Comparison of ENCODE assay signal across 24 cellular contexts in the genomic region with DNA sequence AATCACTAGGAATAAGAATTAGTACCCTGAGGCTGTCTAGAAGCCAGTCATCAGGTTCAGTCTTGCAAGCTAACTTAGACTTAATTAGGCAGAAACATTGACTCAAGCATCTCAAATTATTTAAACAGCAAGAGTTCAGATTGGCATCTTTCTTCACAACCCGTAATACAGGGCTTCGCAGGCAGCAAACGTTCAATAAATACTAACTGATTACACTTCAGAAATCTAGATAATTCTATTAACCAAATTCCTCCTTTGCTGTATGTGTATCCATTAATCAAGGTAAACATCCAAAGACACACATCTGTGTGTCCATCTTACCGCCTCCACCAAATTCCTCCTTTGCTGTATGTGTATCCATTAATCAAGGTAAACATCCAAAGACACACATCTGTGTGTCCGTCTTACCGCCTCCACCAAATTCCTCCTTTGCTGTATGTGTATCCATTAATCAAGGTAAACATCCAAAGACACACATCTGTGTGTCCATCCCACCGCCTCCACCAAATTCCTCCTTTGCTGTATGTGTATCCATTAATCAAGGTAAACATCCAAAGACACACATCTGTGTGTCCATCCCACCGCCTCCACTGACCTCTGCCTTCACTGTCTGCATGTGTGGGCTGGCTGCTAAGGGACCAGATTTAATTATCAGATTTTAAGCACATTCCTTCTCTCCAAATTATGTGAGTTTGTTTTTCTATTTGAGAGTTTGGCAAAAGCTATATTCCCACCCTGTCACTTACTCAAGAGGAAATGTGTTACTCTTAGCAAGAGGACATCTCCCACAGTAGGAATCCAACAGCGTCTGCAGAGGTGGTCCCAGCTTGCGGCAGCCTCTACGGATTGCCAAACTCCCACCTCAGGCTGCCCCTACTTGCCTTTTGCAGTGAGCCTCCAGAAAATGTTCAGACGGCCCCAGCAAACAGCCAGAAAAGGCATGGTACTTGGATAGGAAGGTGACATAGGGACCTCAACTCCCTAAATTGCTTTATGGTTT.
DNase-seq lines count a peak whose midpoint lies in the region; ATAC-seq, FAIRE-seq and TF ChIP-seq lines count a peak whose summit lies in the region.
"Had no signal": no experiment of that assay in that cellular context is flagged by ENCODE, and none has a peak within 500 bp of the region (broad histone marks: within the 10 kb centered on the region; RNA-seq: fewer than 3 reads in every experiment).

No MANE protein-coding gene starts in this region.

- peaks cover 9% of the 10 kb centered on the region for H3K36me3 Mint-ChIP-seq in WTC11
- H3K36me3 Mint-ChIP-seq: CD4-positive, CD25-positive, alpha-beta regulatory T cell; CD8-positive, alpha-beta T cell had no signal

- no peak for TF ChIP-seq EP300 in ovary (IDR thresholded peaks at IDR 0.05)

- dilution Hi-C loops in keratinocyte (cut with MboI; ENCODE audit: extremely low pct_ligation_motif_present, low sequenced_read_pairs): no loop called here

- H3K4me3 Mint-ChIP-seq in WTC11: no peak overlapping the region
- H3K4me3 Mint-ChIP-seq: B cell; CD4-positive, CD25-positive, alpha-beta regulatory T cell; CD8-positive, alpha-beta T cell; HFFc6 had no signal

- POLR2A ChIA-PET in WTC11 (lab: Charles Lee): no interaction called here

- H3K27ac ChIP-seq in keratinocyte (ENCODE audit: control insufficient read depth, insufficient read depth, low read length) (no peak overlapping the region), ovary (no peak overlapping the region)
- H3K27ac ChIP-seq: BLaER1, C4-2B had no signal

- DNase-seq in WTC11 (ENCODE audit: low spot score): no peak
- DNase-seq in keratinocyte (ENCODE audit: low read depth, low spot score): no peak
- DNase-seq in urothelium cell line (ENCODE audit: low spot score): no peak
- no peak for DNase-seq in ovary
- no peak for DNase-seq in left cardiac atrium
- no peak for DNase-seq in NCI-H128 (lab: John Stamatoyannopoulos, UW; ENCODE audit: unreplicated experiment)
- DNase-seq: CD4-positive, CD25-positive, alpha-beta regulatory T cell; CD8-positive, alpha-beta T cell; DMS 273 treated with DMSO at 0.1 percent for 48 hours; DMS79; EL; GDM1; GOT3; HFFc6 had no signal

- no peak overlapping the region for H2AFZ ChIP-seq in keratinocyte (ENCODE audit: control insufficient read depth, low read length)

- no peaks in the 10 kb centered on the region for H3K36me3 ChIP-seq in keratinocyte (ENCODE audit: control insufficient read depth in 2 of 2, extremely low read depth in 1 of 2, insufficient read depth in 2 of 2, low read length in 2 of 2)
- no peaks in the 10 kb centered on the region for H3K36me3 ChIP-seq in ovary
- H3K36me3 ChIP-seq: BLaER1, HAP-1 had no signal

- FAIRE-seq in colon (lab: Jason Lieb, UNC) (peak; percentile 75), keratinocyte (lab: Jason Lieb, UNC) (no peak), urothelium cell line (lab: Jason Lieb, UNC) (peak; percentile 9)
- FAIRE-seq: D721Med, GM12878, GM18507, H54 had no signal

- H3K27ac Mint-ChIP-seq in WTC11: no peak overlapping the region
- H3K27ac Mint-ChIP-seq: B cell; CD4-positive, CD25-positive, alpha-beta regulatory T cell; CD8-positive, alpha-beta T cell; HFFc6 had no signal

- no peaks in the 10 kb centered on the region for H3K27me3 Mint-ChIP-seq in WTC11 (ENCODE audit: low read depth)
- H3K27me3 Mint-ChIP-seq: B cell; CD4-positive, CD25-positive, alpha-beta regulatory T cell had no signal

- H3K4me1 ChIP-seq in keratinocyte (ENCODE audit: control insufficient read depth, extremely low read depth, insufficient read depth, low read length): peaks cover 31% of the 10 kb centered on the region
- no peaks in the 10 kb centered on the region for H3K4me1 ChIP-seq in ovary (ENCODE audit: insufficient read depth)

- intact Hi-C loops in ovary (cut with DNase I) (no loop called here), left cardiac atrium (cut with DNase I) (no loop called here)

- H3K4me1 Mint-ChIP-seq in WTC11: peaks cover 37% of the 10 kb centered on the region
- H3K4me1 Mint-ChIP-seq: B cell; CD4-positive, CD25-positive, alpha-beta regulatory T cell had no signal

- no peaks in the 10 kb centered on the region for H3K9me1 ChIP-seq in keratinocyte (ENCODE audit: control insufficient read depth, extremely low read depth, insufficient read depth, low read length)

- H3K27me3 ChIP-seq in keratinocyte (ENCODE audit: control insufficient read depth, extremely low read depth, insufficient read depth, low read length): no peaks in the 10 kb centered on the region
- H3K27me3 ChIP-seq in ovary: no peaks in the 10 kb centered on the region
- H3K27me3 ChIP-seq: BLaER1 had no signal

- H3K4me2 ChIP-seq in keratinocyte (ENCODE audit: control insufficient read depth, extremely low read depth, insufficient read depth, low read depth, low read length): peak overlapping the region; percentile 50
- H3K4me2 ChIP-seq: BLaER1 had no signal

- TF ChIP-seq POLR2A in ovary (IDR thresholded peaks at IDR 0.05): no peak

- no peaks in the 10 kb centered on the region for H4K20me1 ChIP-seq in keratinocyte (ENCODE audit: control insufficient read depth, extremely low read depth, insufficient read depth, low read length)
- H4K20me1 ChIP-seq: BLaER1 had no signal

- H3K4me3 ChIP-seq in keratinocyte (ENCODE audit: control insufficient read depth in 2 of 3, extremely low read depth in 1 of 3, insufficient read depth in 2 of 3, low read depth in 1 of 3, low read length in 3 of 3): no peak overlapping the region
- H3K4me3 ChIP-seq in ovary: no peak overlapping the region
- H3K4me3 ChIP-seq: BLaER1, GM12878, HAP-1 had no signal

- CTCF ChIA-PET in WTC11 (lab: Charles Lee): interaction anchor here (2.1 kb wide), 1 partner anchor 15 kb away, joined by 8 read pairs; no protein-coding TSS in a partner anchor

- peaks cover 24% of the 10 kb centered on the region for H3K9me3 Mint-ChIP-seq in WTC11
- H3K9me3 Mint-ChIP-seq: HFFc6 had no signal

- TF ChIP-seq CTCF in WTC11 (IDR thresholded peaks at IDR 0.05): no peak
- no peak for TF ChIP-seq CTCF in keratinocyte (optimal IDR thresholded peaks at IDR 0.05 in 1 of 3, IDR thresholded peaks at IDR 0.05 in 1 of 3, conservative IDR thresholded peaks at IDR 0.05 in 1 of 3; ENCODE audit: extremely low read depth in 1 of 3, insufficient read depth in 2 of 3, low read length in 3 of 3)
- TF ChIP-seq CTCF in ovary (IDR thresholded peaks at IDR 0.05): no peak

- H3K9me3 ChIP-seq in keratinocyte (ENCODE audit: control insufficient read depth, low read depth, low read length) (no peaks in the 10 kb centered on the region), ovary (no peaks in the 10 kb centered on the region)
- H3K9me3 ChIP-seq: HAP-1 had no signal

- 60 to 70% (median 61%) methylated on average over 12 of the region's 12 CpGs for WGBS in ovary, 3 donors

- no peaks in the 10 kb centered on the region for H3K79me2 ChIP-seq in keratinocyte (ENCODE audit: control insufficient read depth, insufficient read depth, low read length)

- no peak for ATAC-seq in WTC11
- ATAC-seq in HG03097 (IDR thresholded peaks at IDR 0.05; ENCODE audit: low FRiP score, unreplicated experiment): no peak
- no peak for ATAC-seq in left cardiac atrium
- ATAC-seq: CD8-positive, alpha-beta T cell; GM12878 had no signal

- H3K9ac ChIP-seq in keratinocyte (ENCODE audit: control insufficient read depth, extremely low read depth, insufficient read depth, low read length): no peak overlapping the region
- H3K9ac ChIP-seq: BLaER1 had no signal

TF ChIP-seq in WTC11, 78 proteins besides CTCF, POLR2A, EP300 and RAD21:
- TF ChIP-seq E2F4 (CRISPR knock-in tag; IDR thresholded peaks at IDR 0.05; ENCODE audit: borderline replicate concordance, low read depth) (no peak), CBFB (CRISPR knock-in tag; IDR thresholded peaks at IDR 0.05; ENCODE audit: low read depth) (no peak), GABPB1 (CRISPR knock-in tag; IDR thresholded peaks at IDR 0.05) (peak; percentile 19; the same call in 1 of the 2 replicates)
